9 cellular contexts compared by ENCODE assay signal in genomic region chr3:195556390-195556789, GRCh38. TPM values are rescaled to one million over a fixed set of nuclear protein-coding genes. Genes with fewer than 3 reads are reported as not detected.
DNase-seq lines count a peak whose midpoint lies in the region; ATAC-seq, FAIRE-seq and TF ChIP-seq lines count a peak whose summit lies in the region.
"Had no signal": no experiment of that assay in that cellular context is flagged by ENCODE, and none has a peak within 500 bp of the region (broad histone marks: within the 10 kb centered on the region; RNA-seq: fewer than 3 reads in every experiment).

No MANE protein-coding gene starts in this region.

- TF ChIP-seq CTCF in RWPE2 (IDR thresholded peaks at IDR 0.05; ENCODE audit: poor library complexity, severe bottlenecking) (peak; percentile 9), fibroblast of the aortic adventitia (IDR thresholded peaks at IDR 0.05; ENCODE audit: insufficient read depth, low read length) (peak; percentile 24), type B pancreatic cell (conservative IDR thresholded peaks at IDR 0.05) (peak; percentile 34)

- ATAC-seq in RWPE2 (ENCODE audit: low read depth): no peak

- intact Hi-C loops in posterior vena cava (cut with DNase I): no loop called here

- peaks cover 13% of the 10 kb centered on the region for H3K4me1 Mint-ChIP-seq in type B pancreatic cell (ENCODE audit: unreplicated experiment)

- no peaks in the 10 kb centered on the region for H3K36me3 Mint-ChIP-seq in type B pancreatic cell

- no peaks in the 10 kb centered on the region for H3K27me3 Mint-ChIP-seq in type B pancreatic cell

- H3K27me3 ChIP-seq in RWPE2 (ENCODE audit: insufficient read depth, poor library complexity, severe bottlenecking): no peaks in the 10 kb centered on the region
- H3K27me3 ChIP-seq in MG63: peaks cover 10% of the 10 kb centered on the region

- FAIRE-seq in RCC 7860 (lab: Jason Lieb, UNC): no peak

- H3K4me3 ChIP-seq in RWPE2 (ENCODE audit: severe bottlenecking): no peak overlapping the region
- no peak overlapping the region for H3K4me3 ChIP-seq in fibroblast of the aortic adventitia (ENCODE audit: low read depth, low read length)
- H3K4me3 ChIP-seq in MG63: no peak overlapping the region

- no peaks in the 10 kb centered on the region for H3K4me1 ChIP-seq in RWPE2 (ENCODE audit: insufficient read depth, poor library complexity, severe bottlenecking)

- H3K36me3 ChIP-seq in RWPE2 (ENCODE audit: low read depth) (no peaks in the 10 kb centered on the region), MG63 (no peaks in the 10 kb centered on the region)

- peaks cover 4% of the 10 kb centered on the region for H3K9me3 Mint-ChIP-seq in type B pancreatic cell

- H3K27ac ChIP-seq in RWPE2 (ENCODE audit: poor library complexity, severe bottlenecking): no peak overlapping the region

- no peak overlapping the region for H3K4me3 Mint-ChIP-seq in type B pancreatic cell

- H3K27ac Mint-ChIP-seq in type B pancreatic cell: no peak overlapping the region

- H3K9me3 ChIP-seq in RWPE2 (ENCODE audit: severe bottlenecking) (no peaks in the 10 kb centered on the region), MG63 (no peaks in the 10 kb centered on the region)

- DNase-seq in stimulated activated CD4-positive, alpha-beta T cell treated with anti-CD3 and anti-CD28 coated beads, Interleukin-1b, Interleukin-23, amount 100 ng/mL, for 48 hours: peak; percentile 43
- DNase-seq in stimulated activated CD4-positive, alpha-beta T cell treated with anti-CD3 and anti-CD28 coated beads, Interleukin-2, amount 100 ng/mL, for 48 hours: no peak
- DNase-seq in RWPE2 (ENCODE audit: low spot score): no peak
- no peak for DNase-seq in fibroblast of the aortic adventitia (ENCODE audit: low read depth)
- no peak for DNase-seq in type B pancreatic cell (ENCODE audit: extremely low spot score, unreplicated experiment)
- no peak for DNase-seq in MG63
- no peak for DNase-seq in RCC 7860 (ENCODE audit: low spot score)
- DNase-seq in posterior vena cava (ENCODE audit: low spot score): no peak
- DNase-seq: activated effector memory CD4-positive, alpha-beta T cell treated with Interleukin-2 at 50 U/mL for 16 hours had no signal

RNA-seq across cellular contexts. Expression of gene PPP1R2, which starts 13.3 kb away (rescaled TPM):
- total RNA-seq in fibroblast of the aortic adventitia (ENCODE audit: low replicate concordance) (60.1 and 126 TPM in 2 replicates), type B pancreatic cell (ENCODE audit: low replicate concordance) (25.7 and 37.5 TPM in 2 replicates), posterior vena cava (10 to 100 TPM; 56.7 to 62.6 TPM)
- total RNA-seq in MG63 (2014; rRNA removed; shearing (Covaris generic); ENCODE audit: low replicate concordance): 30.9 and 43.4 TPM in 2 replicates

RNA-seq across cellular contexts. Expression of gene APOD, which starts 27.4 kb away (rescaled TPM):
- total RNA-seq in fibroblast of the aortic adventitia (ENCODE audit: low replicate concordance) (2.9 and 33.3 TPM in 2 replicates), type B pancreatic cell (ENCODE audit: low replicate concordance) (0.57 and 1.6 TPM in 2 replicates), posterior vena cava (100 to 1,000 TPM; 221 to 388 TPM)
- total RNA-seq in MG63 (2014; rRNA removed; shearing (Covaris generic); ENCODE audit: low replicate concordance): not detected in 2 replicates
